In the genomic region with DNA sequence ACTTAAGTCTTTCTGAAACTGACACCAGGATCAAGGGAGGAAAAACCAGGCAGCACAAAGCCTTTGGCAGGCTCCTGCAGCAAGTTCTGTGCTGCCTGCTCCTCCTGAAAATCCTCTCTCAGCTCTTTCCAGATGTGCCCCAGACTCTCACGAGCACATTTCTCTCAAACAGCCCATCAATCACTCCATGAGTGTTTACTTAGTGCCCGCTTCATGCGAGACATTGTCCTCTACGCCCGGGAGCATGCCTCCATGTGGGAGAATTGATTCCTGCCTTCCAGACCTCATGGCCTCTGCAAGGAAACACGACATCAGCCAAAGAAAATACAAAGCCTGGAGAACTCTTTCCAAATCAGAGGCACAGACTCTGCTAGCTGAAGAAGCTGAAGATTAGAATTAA, we compare ENCODE assay signal across 1 cellular context.
TF ChIP-seq lines count a peak whose summit lies in the region.

No MANE protein-coding gene starts in this region.

TF ChIP-seq in GM23338, 12 proteins besides CTCF, POLR2A, EP300 and RAD21 (continued from another document):
- TF ChIP-seq, protein P1, sequence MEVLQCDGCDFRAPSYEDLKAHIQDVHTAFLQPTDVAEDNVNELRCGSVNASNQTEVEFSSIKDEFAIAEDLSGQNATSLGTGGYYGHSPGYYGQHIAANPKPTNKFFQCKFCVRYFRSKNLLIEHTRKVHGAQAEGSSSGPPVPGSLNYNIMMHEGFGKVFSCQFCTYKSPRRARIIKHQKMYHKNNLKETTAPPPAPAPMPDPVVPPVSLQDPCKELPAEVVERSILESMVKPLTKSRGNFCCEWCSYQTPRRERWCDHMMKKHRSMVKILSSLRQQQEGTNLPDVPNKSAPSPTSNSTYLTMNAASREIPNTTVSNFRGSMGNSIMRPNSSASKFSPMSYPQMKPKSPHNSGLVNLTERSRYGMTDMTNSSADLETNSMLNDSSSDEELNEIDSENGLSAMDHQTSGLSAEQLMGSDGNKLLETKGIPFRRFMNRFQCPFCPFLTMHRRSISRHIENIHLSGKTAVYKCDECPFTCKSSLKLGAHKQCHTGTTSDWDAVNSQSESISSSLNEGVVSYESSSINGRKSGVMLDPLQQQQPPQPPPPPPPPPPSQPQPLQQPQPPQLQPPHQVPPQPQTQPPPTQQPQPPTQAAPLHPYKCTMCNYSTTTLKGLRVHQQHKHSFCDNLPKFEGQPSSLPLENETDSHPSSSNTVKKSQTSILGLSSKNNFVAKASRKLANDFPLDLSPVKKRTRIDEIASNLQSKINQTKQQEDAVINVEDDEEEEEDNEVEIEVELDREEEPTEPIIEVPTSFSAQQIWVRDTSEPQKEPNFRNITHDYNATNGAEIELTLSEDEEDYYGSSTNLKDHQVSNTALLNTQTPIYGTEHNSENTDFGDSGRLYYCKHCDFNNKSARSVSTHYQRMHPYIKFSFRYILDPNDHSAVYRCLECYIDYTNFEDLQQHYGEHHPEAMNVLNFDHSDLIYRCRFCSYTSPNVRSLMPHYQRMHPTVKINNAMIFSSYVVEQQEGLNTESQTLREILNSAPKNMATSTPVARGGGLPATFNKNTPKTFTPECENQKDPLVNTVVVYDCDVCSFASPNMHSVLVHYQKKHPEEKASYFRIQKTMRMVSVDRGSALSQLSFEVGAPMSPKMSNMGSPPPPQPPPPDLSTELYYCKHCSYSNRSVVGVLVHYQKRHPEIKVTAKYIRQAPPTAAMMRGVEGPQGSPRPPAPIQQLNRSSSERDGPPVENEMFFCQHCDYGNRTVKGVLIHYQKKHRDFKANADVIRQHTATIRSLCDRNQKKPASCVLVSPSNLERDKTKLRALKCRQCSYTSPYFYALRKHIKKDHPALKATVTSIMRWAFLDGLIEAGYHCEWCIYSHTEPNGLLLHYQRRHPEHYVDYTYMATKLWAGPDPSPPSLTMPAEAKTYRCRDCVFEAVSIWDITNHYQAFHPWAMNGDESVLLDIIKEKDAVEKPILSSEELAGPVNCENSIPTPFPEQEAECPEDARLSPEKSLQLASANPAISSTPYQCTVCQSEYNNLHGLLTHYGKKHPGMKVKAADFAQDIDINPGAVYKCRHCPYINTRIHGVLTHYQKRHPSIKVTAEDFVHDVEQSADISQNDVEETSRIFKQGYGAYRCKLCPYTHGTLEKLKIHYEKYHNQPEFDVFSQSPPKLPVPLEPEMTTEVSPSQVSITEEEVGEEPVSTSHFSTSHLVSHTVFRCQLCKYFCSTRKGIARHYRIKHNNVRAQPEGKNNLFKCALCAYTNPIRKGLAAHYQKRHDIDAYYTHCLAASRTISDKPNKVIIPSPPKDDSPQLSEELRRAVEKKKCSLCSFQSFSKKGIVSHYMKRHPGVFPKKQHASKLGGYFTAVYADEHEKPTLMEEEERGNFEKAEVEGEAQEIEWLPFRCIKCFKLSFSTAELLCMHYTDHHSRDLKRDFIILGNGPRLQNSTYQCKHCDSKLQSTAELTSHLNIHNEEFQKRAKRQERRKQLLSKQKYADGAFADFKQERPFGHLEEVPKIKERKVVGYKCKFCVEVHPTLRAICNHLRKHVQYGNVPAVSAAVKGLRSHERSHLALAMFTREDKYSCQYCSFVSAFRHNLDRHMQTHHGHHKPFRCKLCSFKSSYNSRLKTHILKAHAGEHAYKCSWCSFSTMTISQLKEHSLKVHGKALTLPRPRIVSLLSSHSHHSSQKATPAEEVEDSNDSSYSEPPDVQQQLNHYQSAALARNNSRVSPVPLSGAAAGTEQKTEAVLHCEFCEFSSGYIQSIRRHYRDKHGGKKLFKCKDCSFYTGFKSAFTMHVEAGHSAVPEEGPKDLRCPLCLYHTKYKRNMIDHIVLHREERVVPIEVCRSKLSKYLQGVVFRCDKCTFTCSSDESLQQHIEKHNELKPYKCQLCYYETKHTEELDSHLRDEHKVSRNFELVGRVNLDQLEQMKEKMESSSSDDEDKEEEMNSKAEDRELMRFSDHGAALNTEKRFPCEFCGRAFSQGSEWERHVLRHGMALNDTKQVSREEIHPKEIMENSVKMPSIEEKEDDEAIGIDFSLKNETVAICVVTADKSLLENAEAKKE (CRISPR knock-in tag; IDR thresholded peaks at IDR 0.05), result no peak
- TF ChIP-seq, protein P2, sequence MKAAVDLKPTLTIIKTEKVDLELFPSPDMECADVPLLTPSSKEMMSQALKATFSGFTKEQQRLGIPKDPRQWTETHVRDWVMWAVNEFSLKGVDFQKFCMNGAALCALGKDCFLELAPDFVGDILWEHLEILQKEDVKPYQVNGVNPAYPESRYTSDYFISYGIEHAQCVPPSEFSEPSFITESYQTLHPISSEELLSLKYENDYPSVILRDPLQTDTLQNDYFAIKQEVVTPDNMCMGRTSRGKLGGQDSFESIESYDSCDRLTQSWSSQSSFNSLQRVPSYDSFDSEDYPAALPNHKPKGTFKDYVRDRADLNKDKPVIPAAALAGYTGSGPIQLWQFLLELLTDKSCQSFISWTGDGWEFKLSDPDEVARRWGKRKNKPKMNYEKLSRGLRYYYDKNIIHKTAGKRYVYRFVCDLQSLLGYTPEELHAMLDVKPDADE (IDR thresholded peaks at IDR 0.05), result no peak
